In the genomic region with DNA sequence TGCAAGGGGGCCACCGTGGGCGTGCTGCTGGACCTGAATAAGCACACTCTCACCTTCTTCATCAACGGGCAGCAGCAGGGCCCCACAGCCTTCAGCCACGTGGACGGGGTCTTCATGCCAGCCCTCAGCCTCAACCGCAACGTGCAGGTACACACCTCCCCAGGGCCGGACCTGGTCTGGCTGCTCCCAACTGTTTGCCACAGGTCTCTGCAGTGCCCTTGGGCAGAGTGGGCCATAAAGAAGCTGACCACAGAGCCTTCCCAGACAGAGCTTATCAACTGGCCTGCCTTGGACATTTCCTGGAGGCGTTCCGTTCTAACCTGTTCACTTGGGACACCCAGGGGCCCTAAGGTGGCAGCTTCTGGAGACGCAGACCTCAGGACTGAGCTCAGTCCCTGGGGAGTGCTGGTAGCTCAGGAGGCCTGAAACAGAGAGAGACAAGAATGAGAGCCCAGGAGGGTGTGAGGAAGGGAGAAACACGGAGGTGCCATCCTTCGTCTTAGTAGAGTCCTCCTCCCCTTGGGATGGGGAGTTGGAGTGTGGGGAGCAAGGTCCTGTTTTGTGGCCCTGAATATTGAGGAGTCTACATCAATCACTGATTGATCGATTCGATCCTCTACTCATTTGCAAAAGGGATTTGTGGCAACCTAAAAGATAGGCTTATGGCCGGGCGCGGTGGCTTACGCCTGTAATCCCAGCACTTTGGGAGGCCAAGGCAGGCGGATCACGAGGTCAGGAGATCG, we compare ENCODE assay signal across 26 cellular contexts. TPM values are rescaled to one million over a fixed set of nuclear protein-coding genes. Genes with fewer than 3 reads are reported as not detected.
"Had no signal": no experiment of that assay in that cellular context is flagged by ENCODE, and none has a peak within 500 bp of the region (broad histone marks: within the 10 kb centered on the region; RNA-seq: fewer than 3 reads in every experiment).

No MANE protein-coding gene starts in this region.

- H3K27me3 Mint-ChIP-seq: stimulated activated naive CD8-positive, alpha-beta T cell treated with anti-CD3 and anti-CD28 coated beads, Interleukin-15, Interleukin-2, amounts not matched to agents 100 ng/mL and 50 ng/mL, for 24 hours had no signal

- H3K27me3 ChIP-seq: ovary, right atrium auricular region, testis, tibial nerve, upper lobe of right lung, vagina had no signal

- H3K27ac Mint-ChIP-seq: natural killer cell; stimulated activated naive CD8-positive, alpha-beta T cell treated with anti-CD3 and anti-CD28 coated beads, Interleukin-15, Interleukin-2, amounts not matched to agents 100 ng/mL and 50 ng/mL, for 24 hours had no signal

- DNase-seq: cortex of kidney; effector memory CD8-positive, alpha-beta T cell; gastrocnemius medialis; heart right ventricle; hypothalamus; kidney glomerular epithelial cell; mammary epithelial cell; mucosa of descending colon; natural killer cell; nucleus accumbens; ovary; sigmoid colon; stimulated activated CD4-positive, alpha-beta T cell treated with anti-CD3 and anti-CD28 coated beads, Interleukin-12 subunit alpha, Interleukin-12 subunit beta, amount 100 ng/mL, for 4 hours; testis; upper lobe of right lung had no signal

- H3K9me3 Mint-ChIP-seq: effector memory CD8-positive, alpha-beta T cell; natural killer cell; neural crest cell; stimulated activated naive CD8-positive, alpha-beta T cell treated with anti-CD3 and anti-CD28 coated beads, Interleukin-15, Interleukin-2, amounts not matched to agents 100 ng/mL and 50 ng/mL, for 24 hours had no signal

- H3K9me3 ChIP-seq: esophagus muscularis mucosa, gastrocnemius medialis, heart right ventricle, mucosa of descending colon, ovary, right atrium auricular region, sigmoid colon, testis, tibial nerve, upper lobe of right lung, vagina had no signal

- H3K4me3 ChIP-seq: esophagus muscularis mucosa, gastrocnemius medialis, heart right ventricle, mucosa of descending colon, ovary, right atrium auricular region, sigmoid colon, skin epidermis, testis, tibial nerve, upper lobe of right lung, vagina had no signal

- H3K27ac ChIP-seq: epithelial cell of prostate, esophagus muscularis mucosa, gastrocnemius medialis, heart right ventricle, ovary, right atrium auricular region, sigmoid colon, skin epidermis, testis, tibial nerve, upper lobe of right lung, vagina had no signal

- H3K36me3 ChIP-seq: esophagus muscularis mucosa, gastrocnemius medialis, heart right ventricle, ovary, right atrium auricular region, sigmoid colon, tibial nerve, upper lobe of right lung, vagina had no signal

- H3K4me1 ChIP-seq: gastrocnemius medialis, vagina had no signal

- H3K4me3 Mint-ChIP-seq: effector memory CD8-positive, alpha-beta T cell; natural killer cell; neural crest cell; stimulated activated naive CD8-positive, alpha-beta T cell treated with anti-CD3 and anti-CD28 coated beads, Interleukin-15, Interleukin-2, amounts not matched to agents 100 ng/mL and 50 ng/mL, for 24 hours had no signal

- ATAC-seq: effector memory CD8-positive, alpha-beta T cell; gastrocnemius medialis; heart right ventricle; mucosa of descending colon; natural killer cell; upper lobe of right lung had no signal

- H3K36me3 Mint-ChIP-seq: natural killer cell had no signal

RNA-seq across cellular contexts. Expression of a gene that starts 52.1 kb away (rescaled TPM):
- total RNA-seq: fibroblast of villous mesenchyme, gastrocnemius medialis, mammary epithelial cell, natural killer cell, posterior vena cava, upper lobe of right lung, vagina had no signal
- polyA plus RNA-seq: heart right ventricle, liver, mammary epithelial cell had no signal
